Comparison of ENCODE assay signal across 8 cellular contexts in genomic region chr10:11602919-11603523, GRCh38. TPM values are rescaled to one million over a fixed set of nuclear protein-coding genes. Genes with fewer than 3 reads are reported as not detected.
DNase-seq lines count a peak whose midpoint lies in the region; ATAC-seq, FAIRE-seq and TF ChIP-seq lines count a peak whose summit lies in the region.

No MANE protein-coding gene starts in this region.

- TF ChIP-seq CTCF in D721Med (IDR thresholded peaks at IDR 0.05; ENCODE audit: insufficient read depth, missing control alignments): no peak
- no peak for TF ChIP-seq CTCF in epithelial cell of esophagus (IDR thresholded peaks at IDR 0.05; ENCODE audit: insufficient read depth, low read depth, low read length, missing control alignments)
- TF ChIP-seq CTCF in esophagus squamous epithelium (IDR thresholded peaks at IDR 0.05): no peak
- no peak for TF ChIP-seq CTCF in WERI-Rb-1 (IDR thresholded peaks at IDR 0.05; ENCODE audit: low read depth, low read length)

- FAIRE-seq in D721Med (lab: Jason Lieb, UNC): peak; percentile 44

- H3K27ac ChIP-seq in esophagus squamous epithelium (peak overlapping the region in 1 of 4 donors; percentile 21), WERI-Rb-1 (no peak overlapping the region)

- TF ChIP-seq POLR2A in esophagus squamous epithelium (IDR thresholded peaks at IDR 0.05): no peak

- DNase-seq in D721Med (ENCODE audit: insufficient read length, low spot score) (no peak), NCI-H146 treated with DMSO at 0.1 percent for 48 hours (lab: John Stamatoyannopoulos, UW; ENCODE audit: unreplicated experiment) (peak; percentile 99), epithelial cell of esophagus (ENCODE audit: low read depth) (peak; percentile 80), esophagus squamous epithelium (lab: John Stamatoyannopoulos, UW) (no peak), WERI-Rb-1 (no peak), RPMI8226 (no peak)
- DNase-seq in effector CD4-positive, alpha-beta T cell: no peak

- H3K4me1 ChIP-seq in esophagus squamous epithelium: peaks cover 0 to 24% (median 0%) of the 10 kb centered on the region in 3 donors

- intact Hi-C loops in esophagus squamous epithelium (cut with DNase I): no loop called here

- H3K27me3 ChIP-seq in esophagus squamous epithelium (no peaks in the 10 kb centered on the region), WERI-Rb-1 (ENCODE audit: insufficient read depth, low read depth, severe bottlenecking) (no peaks in the 10 kb centered on the region)

- H3K4me3 ChIP-seq in epithelial cell of esophagus (ENCODE audit: low read length): no peak overlapping the region
- no peak overlapping the region for H3K4me3 ChIP-seq in esophagus squamous epithelium
- H3K4me3 ChIP-seq in WERI-Rb-1 (ENCODE audit: low read depth, low read length): no peak overlapping the region

- ATAC-seq in GM21423 (IDR thresholded peaks at IDR 0.05; ENCODE audit: unreplicated experiment): peak; percentile 34

- H3K36me3 ChIP-seq in esophagus squamous epithelium: no peaks in the 10 kb centered on the region
- H3K36me3 ChIP-seq in WERI-Rb-1: no peaks in the 10 kb centered on the region

- no peaks in the 10 kb centered on the region for H3K9me3 ChIP-seq in esophagus squamous epithelium
- no peaks in the 10 kb centered on the region for H3K9me3 ChIP-seq in WERI-Rb-1 (ENCODE audit: severe bottlenecking)

- WGBS in esophagus squamous epithelium, 2 donors: 40 to 42% methylated on average over 7 of the region's 7 CpGs

RNA-seq across cellular contexts. Expression of gene USP6NL, which starts 8.4 kb away (rescaled TPM):
- total RNA-seq in esophagus squamous epithelium: 10 to 100 TPM; 28.8 to 56.4 (median 34.0) TPM

Comparison
In these comparisons a context has a peak if more than half of its experiments do, and no peak if none do; other contexts are left out.
1. DNase-seq: peak in NCI-H146 treated with DMSO at 0.1 percent for 48 hours (single experiment) and epithelial cell of esophagus (single experiment); none in D721Med (single experiment), esophagus squamous epithelium (single experiment), effector CD4-positive, alpha-beta T cell (single experiment), WERI-Rb-1 (single experiment) and RPMI8226 (single experiment).